In genomic region chr15:91970142-91970541, GRCh38 we compare ENCODE assay signal across 12 cellular contexts.
DNase-seq lines count a peak whose midpoint lies in the region; ATAC-seq and TF ChIP-seq lines count a peak whose summit lies in the region.
"Had no signal": no experiment of that assay in that cellular context is flagged by ENCODE, and none has a peak within 500 bp of the region (broad histone marks: within the 10 kb centered on the region; RNA-seq: fewer than 3 reads in every experiment).

No MANE protein-coding gene starts in this region.

- H3K4me3 ChIP-seq in fibroblast of lung (replicated peaks in 1 of 4; ENCODE audit: control extremely low read depth in 1 of 4, insufficient read depth in 1 of 4, low read depth in 3 of 4, low read length in 4 of 4) (no peak overlapping the region), upper lobe of left lung (no peak overlapping the region)
- H3K4me3 ChIP-seq: K562 had no signal

- H3K4me1 ChIP-seq in fibroblast of lung (ENCODE audit: control insufficient read depth, extremely low read depth, insufficient read depth, low read length): peaks cover 6% of the 10 kb centered on the region
- H3K4me1 ChIP-seq in upper lobe of left lung: peaks cover 17 to 47% (median 24%) of the 10 kb centered on the region in 4 donors

- H2AFZ ChIP-seq in fibroblast of lung (ENCODE audit: low read length): no peak overlapping the region

- no peaks in the 10 kb centered on the region for H3K27me3 ChIP-seq in fibroblast of lung (ENCODE audit: control insufficient read depth, insufficient read depth, low read length)
- no peaks in the 10 kb centered on the region for H3K27me3 ChIP-seq in upper lobe of left lung

- ATAC-seq in upper lobe of left lung (ENCODE audit: low FRiP score in 2 of 2) (peak; percentile 23 to 78), HG03095 (IDR thresholded peaks at IDR 0.05; ENCODE audit: unreplicated experiment) (no peak), HG03159 (IDR thresholded peaks at IDR 0.05; ENCODE audit: unreplicated experiment) (no peak)
- ATAC-seq: K562 had no signal

- H4K20me1 ChIP-seq in fibroblast of lung (ENCODE audit: control insufficient read depth, extremely low read depth, insufficient read depth, low read length): no peaks in the 10 kb centered on the region

- 59 to 61% methylated on average over 6 to 7 of the region's 7 CpGs for WGBS in upper lobe of left lung, 2 donors

- no peak overlapping the region for H3K9ac ChIP-seq in fibroblast of lung (ENCODE audit: insufficient read depth, low read length)

- TF ChIP-seq CTCF in fibroblast of lung (conservative IDR thresholded peaks at IDR 0.05 in 1 of 2, IDR thresholded peaks at IDR 0.05 in 1 of 2; ENCODE audit: low read depth in 1 of 2, low read length in 2 of 2) (no peak), upper lobe of left lung (IDR thresholded peaks at IDR 0.05) (no peak)

- TF ChIP-seq POLR2A in upper lobe of left lung (IDR thresholded peaks at IDR 0.05): no peak

- peaks cover 2% of the 10 kb centered on the region for H3K79me2 ChIP-seq in fibroblast of lung (ENCODE audit: control insufficient read depth, insufficient read depth, low read length)

- peak overlapping the region; percentile 16 for H3K4me2 ChIP-seq in fibroblast of lung (ENCODE audit: extremely low read depth, insufficient read depth, low read length)

- DNase-seq in NCI-H446 treated with DMSO at 0.1 percent for 48 hours (lab: John Stamatoyannopoulos, UW): peak; percentile 50
- DNase-seq in fibroblast of lung (ENCODE audit: low read depth in 2 of 2): peak; percentile 28 to 88
- peak; percentile 72 for DNase-seq in medulla oblongata (ENCODE audit: extremely low spot score)
- peak in 1 of 2 donors; percentile 63 for DNase-seq in upper lobe of left lung
- DNase-seq in NCI-H510A (lab: John Stamatoyannopoulos, UW): no peak
- no peak for DNase-seq in NCI-H526 treated with DMSO at 0.1 percent for 48 hours (lab: John Stamatoyannopoulos, UW)
- DNase-seq: activated naive CD8-positive, alpha-beta T cell treated with anti-CD3 and anti-CD28 coated beads, Interleukin-2, amount 10 ng/mL, durations not matched to agents 7 days and 5 days; DMS 273 treated with DMSO at 0.1 percent for 48 hours; NCI-H187 treated with DMSO at 0.1 percent for 48 hours had no signal

- H3K27ac ChIP-seq in fibroblast of lung (ENCODE audit: insufficient read depth, low read length): no peak overlapping the region
- peak overlapping the region in 1 of 4 donors; percentile 26 for H3K27ac ChIP-seq in upper lobe of left lung

- no peaks in the 10 kb centered on the region for H3K9me3 ChIP-seq in fibroblast of lung (ENCODE audit: control insufficient read depth, insufficient read depth, low read depth, low read length)
- no peaks in the 10 kb centered on the region for H3K9me3 ChIP-seq in upper lobe of left lung

- H3K36me3 ChIP-seq in fibroblast of lung (ENCODE audit: control insufficient read depth, insufficient read depth, low read length): no peaks in the 10 kb centered on the region
- H3K36me3 ChIP-seq in upper lobe of left lung: no peaks in the 10 kb centered on the region

- no peak for TF ChIP-seq EP300 in upper lobe of left lung (IDR thresholded peaks at IDR 0.05)

Comparison
In these comparisons a context has a peak if more than half of its experiments do, and no peak if none do; other contexts are left out.
1. DNase-seq: peak in NCI-H446 treated with DMSO at 0.1 percent for 48 hours (single experiment), fibroblast of lung (2 of 2) and medulla oblongata (single experiment); none in NCI-H510A (single experiment) and NCI-H526 treated with DMSO at 0.1 percent for 48 hours (single experiment).
2. ATAC-seq: peak in upper lobe of left lung (2 of 2); none in HG03095 (single experiment) and HG03159 (single experiment).